In the genomic region with DNA sequence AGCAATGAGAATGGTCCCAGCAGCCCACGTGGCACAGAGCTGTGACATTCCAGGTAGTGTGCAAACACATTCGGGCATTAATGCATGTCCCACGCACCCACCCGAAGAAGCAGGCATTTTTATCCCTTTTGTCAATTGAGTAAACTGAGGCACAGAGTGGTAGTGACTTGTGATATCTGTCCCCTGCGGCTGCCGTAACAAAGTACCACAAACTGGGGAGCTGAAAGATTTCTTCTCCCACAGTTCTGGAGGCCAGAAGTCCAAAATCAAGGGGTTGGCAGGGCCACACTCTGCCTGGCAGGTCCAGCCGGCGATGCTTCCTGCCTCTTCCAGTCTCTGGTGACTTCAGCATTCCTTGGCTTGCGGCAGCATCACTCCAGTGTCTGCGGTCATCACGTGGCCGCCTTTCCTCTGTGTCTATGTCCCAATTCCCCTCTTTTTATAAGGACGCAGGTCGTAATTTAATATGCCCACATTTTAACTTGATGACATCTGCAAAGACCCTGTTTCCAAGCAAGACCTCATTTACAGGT, we compare ENCODE assay signal across 2 cellular contexts.
TF ChIP-seq lines count a peak whose summit lies in the region.

No MANE protein-coding gene starts in this region.

TF ChIP-seq in SK-N-SH treated with all-trans-retinoic acid at 6 μM for 48 hours, 23 proteins besides CTCF, POLR2A, EP300 and RAD21 (continued from another document):
- TF ChIP-seq, protein P1, sequence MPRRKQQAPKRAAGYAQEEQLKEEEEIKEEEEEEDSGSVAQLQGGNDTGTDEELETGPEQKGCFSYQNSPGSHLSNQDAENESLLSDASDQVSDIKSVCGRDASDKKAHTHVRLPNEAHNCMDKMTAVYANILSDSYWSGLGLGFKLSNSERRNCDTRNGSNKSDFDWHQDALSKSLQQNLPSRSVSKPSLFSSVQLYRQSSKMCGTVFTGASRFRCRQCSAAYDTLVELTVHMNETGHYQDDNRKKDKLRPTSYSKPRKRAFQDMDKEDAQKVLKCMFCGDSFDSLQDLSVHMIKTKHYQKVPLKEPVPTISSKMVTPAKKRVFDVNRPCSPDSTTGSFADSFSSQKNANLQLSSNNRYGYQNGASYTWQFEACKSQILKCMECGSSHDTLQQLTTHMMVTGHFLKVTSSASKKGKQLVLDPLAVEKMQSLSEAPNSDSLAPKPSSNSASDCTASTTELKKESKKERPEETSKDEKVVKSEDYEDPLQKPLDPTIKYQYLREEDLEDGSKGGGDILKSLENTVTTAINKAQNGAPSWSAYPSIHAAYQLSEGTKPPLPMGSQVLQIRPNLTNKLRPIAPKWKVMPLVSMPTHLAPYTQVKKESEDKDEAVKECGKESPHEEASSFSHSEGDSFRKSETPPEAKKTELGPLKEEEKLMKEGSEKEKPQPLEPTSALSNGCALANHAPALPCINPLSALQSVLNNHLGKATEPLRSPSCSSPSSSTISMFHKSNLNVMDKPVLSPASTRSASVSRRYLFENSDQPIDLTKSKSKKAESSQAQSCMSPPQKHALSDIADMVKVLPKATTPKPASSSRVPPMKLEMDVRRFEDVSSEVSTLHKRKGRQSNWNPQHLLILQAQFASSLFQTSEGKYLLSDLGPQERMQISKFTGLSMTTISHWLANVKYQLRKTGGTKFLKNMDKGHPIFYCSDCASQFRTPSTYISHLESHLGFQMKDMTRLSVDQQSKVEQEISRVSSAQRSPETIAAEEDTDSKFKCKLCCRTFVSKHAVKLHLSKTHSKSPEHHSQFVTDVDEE (CRISPR knock-in tag; IDR thresholded peaks at IDR 0.05), result no peak
- TF ChIP-seq ZNF8 (CRISPR knock-in tag; IDR thresholded peaks at IDR 0.05), result no peak

TF ChIP-seq in K562, 482 proteins besides CTCF, POLR2A, EP300 and RAD21 (continued from another document and continues in another):
- TF ChIP-seq, protein P2, sequence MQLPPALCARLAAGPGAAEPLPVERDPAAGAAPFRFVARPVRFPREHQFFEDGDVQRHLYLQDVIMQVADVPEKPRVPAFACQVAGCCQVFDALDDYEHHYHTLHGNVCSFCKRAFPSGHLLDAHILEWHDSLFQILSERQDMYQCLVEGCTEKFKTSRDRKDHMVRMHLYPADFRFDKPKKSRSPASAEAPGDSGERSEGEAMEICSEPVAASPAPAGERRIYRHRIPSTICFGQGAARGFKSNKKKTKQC (CRISPR knock-in tag; IDR thresholded peaks at IDR 0.05), result no peak
- no peak for TF ChIP-seq ZNF408 (CRISPR knock-in tag; IDR thresholded peaks at IDR 0.05; ENCODE audit: low read depth)
- no peak for TF ChIP-seq FOXK1 (CRISPR knock-in tag; IDR thresholded peaks at IDR 0.05; ENCODE audit: borderline replicate concordance)
- TF ChIP-seq, protein P3, sequence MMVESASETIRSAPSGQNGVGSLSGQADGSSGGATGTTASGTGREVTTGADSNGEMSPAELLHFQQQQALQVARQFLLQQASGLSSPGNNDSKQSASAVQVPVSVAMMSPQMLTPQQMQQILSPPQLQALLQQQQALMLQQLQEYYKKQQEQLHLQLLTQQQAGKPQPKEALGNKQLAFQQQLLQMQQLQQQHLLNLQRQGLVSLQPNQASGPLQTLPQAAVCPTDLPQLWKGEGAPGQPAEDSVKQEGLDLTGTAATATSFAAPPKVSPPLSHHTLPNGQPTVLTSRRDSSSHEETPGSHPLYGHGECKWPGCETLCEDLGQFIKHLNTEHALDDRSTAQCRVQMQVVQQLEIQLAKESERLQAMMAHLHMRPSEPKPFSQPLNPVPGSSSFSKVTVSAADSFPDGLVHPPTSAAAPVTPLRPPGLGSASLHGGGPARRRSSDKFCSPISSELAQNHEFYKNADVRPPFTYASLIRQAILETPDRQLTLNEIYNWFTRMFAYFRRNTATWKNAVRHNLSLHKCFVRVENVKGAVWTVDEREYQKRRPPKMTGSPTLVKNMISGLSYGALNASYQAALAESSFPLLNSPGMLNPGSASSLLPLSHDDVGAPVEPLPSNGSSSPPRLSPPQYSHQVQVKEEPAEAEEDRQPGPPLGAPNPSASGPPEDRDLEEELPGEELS (CRISPR knock-in tag; IDR thresholded peaks at IDR 0.05; ENCODE audit: borderline replicate concordance), result no peak
- TF ChIP-seq, protein P4, sequence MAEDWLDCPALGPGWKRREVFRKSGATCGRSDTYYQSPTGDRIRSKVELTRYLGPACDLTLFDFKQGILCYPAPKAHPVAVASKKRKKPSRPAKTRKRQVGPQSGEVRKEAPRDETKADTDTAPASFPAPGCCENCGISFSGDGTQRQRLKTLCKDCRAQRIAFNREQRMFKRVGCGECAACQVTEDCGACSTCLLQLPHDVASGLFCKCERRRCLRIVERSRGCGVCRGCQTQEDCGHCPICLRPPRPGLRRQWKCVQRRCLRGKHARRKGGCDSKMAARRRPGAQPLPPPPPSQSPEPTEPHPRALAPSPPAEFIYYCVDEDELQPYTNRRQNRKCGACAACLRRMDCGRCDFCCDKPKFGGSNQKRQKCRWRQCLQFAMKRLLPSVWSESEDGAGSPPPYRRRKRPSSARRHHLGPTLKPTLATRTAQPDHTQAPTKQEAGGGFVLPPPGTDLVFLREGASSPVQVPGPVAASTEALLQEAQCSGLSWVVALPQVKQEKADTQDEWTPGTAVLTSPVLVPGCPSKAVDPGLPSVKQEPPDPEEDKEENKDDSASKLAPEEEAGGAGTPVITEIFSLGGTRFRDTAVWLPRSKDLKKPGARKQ (CRISPR knock-in tag; IDR thresholded peaks at IDR 0.05), result no peak
- no peak for TF ChIP-seq FOXJ2 (tag; IDR thresholded peaks at IDR 0.05)
- no peak for TF ChIP-seq HNRNPK (IDR thresholded peaks at IDR 0.05; ENCODE audit: low read depth, low read length, poor library complexity, severe bottlenecking)
- no peak for TF ChIP-seq ZNF79 (CRISPR knock-in tag; IDR thresholded peaks at IDR 0.05; ENCODE audit: low read depth)
- no peak for TF ChIP-seq BHLHE40 (IDR thresholded peaks at IDR 0.05; ENCODE audit: low read length)
- TF ChIP-seq SMC3 (conservative IDR thresholded peaks at IDR 0.05; ENCODE audit: insufficient read depth, low read depth, low read length), result no peak
- TF ChIP-seq, protein P5, sequence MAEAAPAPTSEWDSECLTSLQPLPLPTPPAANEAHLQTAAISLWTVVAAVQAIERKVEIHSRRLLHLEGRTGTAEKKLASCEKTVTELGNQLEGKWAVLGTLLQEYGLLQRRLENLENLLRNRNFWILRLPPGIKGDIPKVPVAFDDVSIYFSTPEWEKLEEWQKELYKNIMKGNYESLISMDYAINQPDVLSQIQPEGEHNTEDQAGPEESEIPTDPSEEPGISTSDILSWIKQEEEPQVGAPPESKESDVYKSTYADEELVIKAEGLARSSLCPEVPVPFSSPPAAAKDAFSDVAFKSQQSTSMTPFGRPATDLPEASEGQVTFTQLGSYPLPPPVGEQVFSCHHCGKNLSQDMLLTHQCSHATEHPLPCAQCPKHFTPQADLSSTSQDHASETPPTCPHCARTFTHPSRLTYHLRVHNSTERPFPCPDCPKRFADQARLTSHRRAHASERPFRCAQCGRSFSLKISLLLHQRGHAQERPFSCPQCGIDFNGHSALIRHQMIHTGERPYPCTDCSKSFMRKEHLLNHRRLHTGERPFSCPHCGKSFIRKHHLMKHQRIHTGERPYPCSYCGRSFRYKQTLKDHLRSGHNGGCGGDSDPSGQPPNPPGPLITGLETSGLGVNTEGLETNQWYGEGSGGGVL (CRISPR knock-in tag; IDR thresholded peaks at IDR 0.05), result no peak
- TF ChIP-seq, protein P6, sequence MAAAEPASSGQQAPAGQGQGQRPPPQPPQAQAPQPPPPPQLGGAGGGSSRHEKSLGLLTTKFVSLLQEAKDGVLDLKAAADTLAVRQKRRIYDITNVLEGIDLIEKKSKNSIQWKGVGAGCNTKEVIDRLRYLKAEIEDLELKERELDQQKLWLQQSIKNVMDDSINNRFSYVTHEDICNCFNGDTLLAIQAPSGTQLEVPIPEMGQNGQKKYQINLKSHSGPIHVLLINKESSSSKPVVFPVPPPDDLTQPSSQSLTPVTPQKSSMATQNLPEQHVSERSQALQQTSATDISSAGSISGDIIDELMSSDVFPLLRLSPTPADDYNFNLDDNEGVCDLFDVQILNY (CRISPR knock-in tag; IDR thresholded peaks at IDR 0.05), result peak; percentile 55; the same call in 1 of the 2 replicates
- TF ChIP-seq, protein P7, sequence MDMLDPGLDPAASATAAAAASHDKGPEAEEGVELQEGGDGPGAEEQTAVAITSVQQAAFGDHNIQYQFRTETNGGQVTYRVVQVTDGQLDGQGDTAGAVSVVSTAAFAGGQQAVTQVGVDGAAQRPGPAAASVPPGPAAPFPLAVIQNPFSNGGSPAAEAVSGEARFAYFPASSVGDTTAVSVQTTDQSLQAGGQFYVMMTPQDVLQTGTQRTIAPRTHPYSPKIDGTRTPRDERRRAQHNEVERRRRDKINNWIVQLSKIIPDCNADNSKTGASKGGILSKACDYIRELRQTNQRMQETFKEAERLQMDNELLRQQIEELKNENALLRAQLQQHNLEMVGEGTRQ (CRISPR knock-in tag; IDR thresholded peaks at IDR 0.05), result peak; percentile 38; the same call in 1 of the 2 replicates
- no peak for TF ChIP-seq TOE1 (IDR thresholded peaks at IDR 0.05; ENCODE audit: borderline replicate concordance)
- TF ChIP-seq TOE1 (CRISPR knock-in tag; IDR thresholded peaks at IDR 0.05; ENCODE audit: borderline replicate concordance, low read depth), result 0 out of 2 replicates have a peak, but pooled peaks have one; percentile 23
- TF ChIP-seq CHD4 (IDR thresholded peaks at IDR 0.05; ENCODE audit: insufficient read depth, insufficient replicate concordance, low read depth, low read length, poor library complexity, severe bottlenecking), result peak; percentile 20
- TF ChIP-seq NFRKB (IDR thresholded peaks at IDR 0.05; ENCODE audit: low read depth), result no peak
- TF ChIP-seq ZNF764 (CRISPR knock-in tag; IDR thresholded peaks at IDR 0.05; ENCODE audit: low read depth), result no peak
- TF ChIP-seq BMI1 (IDR thresholded peaks at IDR 0.05; ENCODE audit: low read length), result no peak
- TF ChIP-seq, protein P8, sequence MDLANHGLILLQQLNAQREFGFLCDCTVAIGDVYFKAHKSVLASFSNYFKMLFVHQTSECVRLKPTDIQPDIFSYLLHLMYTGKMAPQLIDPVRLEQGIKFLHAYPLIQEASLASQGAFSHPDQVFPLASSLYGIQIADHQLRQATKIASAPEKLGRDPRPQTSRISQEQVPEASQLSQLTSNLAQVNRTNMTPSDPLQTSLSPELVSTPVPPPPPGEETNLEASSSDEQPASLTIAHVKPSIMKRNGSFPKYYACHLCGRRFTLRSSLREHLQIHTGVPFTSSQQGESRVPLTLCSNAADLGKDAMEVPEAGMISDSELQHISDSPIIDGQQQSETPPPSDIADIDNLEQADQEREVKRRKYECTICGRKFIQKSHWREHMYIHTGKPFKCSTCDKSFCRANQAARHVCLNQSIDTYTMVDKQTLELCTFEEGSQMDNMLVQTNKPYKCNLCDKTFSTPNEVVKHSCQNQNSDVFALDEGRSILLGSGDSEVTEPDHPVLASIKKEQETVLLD (IDR thresholded peaks at IDR 0.05), result no peak
- no peak for TF ChIP-seq COPS2 (conservative IDR thresholded peaks at IDR 0.05)
- TF ChIP-seq CSDE1 (IDR thresholded peaks at IDR 0.05), result no peak
- TF ChIP-seq, protein P9, sequence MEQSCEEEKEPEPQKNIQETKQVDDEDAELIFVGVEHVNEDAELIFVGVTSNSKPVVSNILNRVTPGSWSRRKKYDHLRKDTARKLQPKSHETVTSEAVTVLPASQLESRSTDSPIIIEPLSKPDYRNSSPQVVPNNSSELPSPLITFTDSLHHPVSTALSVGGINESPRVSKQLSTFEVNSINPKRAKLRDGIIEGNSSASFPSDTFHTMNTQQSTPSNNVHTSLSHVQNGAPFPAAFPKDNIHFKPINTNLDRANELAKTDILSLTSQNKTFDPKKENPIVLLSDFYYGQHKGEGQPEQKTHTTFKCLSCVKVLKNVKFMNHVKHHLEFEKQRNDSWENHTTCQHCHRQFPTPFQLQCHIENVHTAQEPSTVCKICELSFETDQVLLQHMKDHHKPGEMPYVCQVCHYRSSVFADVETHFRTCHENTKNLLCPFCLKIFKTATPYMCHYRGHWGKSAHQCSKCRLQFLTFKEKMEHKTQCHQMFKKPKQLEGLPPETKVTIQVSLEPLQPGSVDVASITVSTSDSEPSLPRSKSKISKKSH (CRISPR knock-in tag; IDR thresholded peaks at IDR 0.05), result no peak
- no peak for TF ChIP-seq ZNF217 (CRISPR knock-in tag; IDR thresholded peaks at IDR 0.05)
- no peak for TF ChIP-seq ZNF444 (CRISPR knock-in tag; IDR thresholded peaks at IDR 0.05)
- no peak for TF ChIP-seq RFX7 (CRISPR knock-in tag; IDR thresholded peaks at IDR 0.05)
- no peak for TF ChIP-seq STAT5A (IDR thresholded peaks at IDR 0.05; ENCODE audit: borderline replicate concordance, low read length)
- no peak for TF ChIP-seq SLC30A9 (CRISPR knock-in tag; IDR thresholded peaks at IDR 0.05)
- 0 out of 2 replicates have a peak, but pooled peaks have one; percentile 27 for TF ChIP-seq SP1 (CRISPR knock-in tag; IDR thresholded peaks at IDR 0.05)
- no peak for TF ChIP-seq NR2C1 (IDR thresholded peaks at IDR 0.05)
- no peak for TF ChIP-seq NR2C1 (tag; IDR thresholded peaks at IDR 0.05)
- no peak for TF ChIP-seq GATAD2A (IDR thresholded peaks at IDR 0.05)
- TF ChIP-seq, protein P10, sequence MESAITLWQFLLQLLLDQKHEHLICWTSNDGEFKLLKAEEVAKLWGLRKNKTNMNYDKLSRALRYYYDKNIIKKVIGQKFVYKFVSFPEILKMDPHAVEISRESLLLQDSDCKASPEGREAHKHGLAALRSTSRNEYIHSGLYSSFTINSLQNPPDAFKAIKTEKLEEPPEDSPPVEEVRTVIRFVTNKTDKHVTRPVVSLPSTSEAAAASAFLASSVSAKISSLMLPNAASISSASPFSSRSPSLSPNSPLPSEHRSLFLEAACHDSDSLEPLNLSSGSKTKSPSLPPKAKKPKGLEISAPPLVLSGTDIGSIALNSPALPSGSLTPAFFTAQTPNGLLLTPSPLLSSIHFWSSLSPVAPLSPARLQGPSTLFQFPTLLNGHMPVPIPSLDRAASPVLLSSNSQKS (CRISPR knock-in tag; IDR thresholded peaks at IDR 0.05), result no peak
- TF ChIP-seq ZBED1 (IDR thresholded peaks at IDR 0.05), result no peak
- TF ChIP-seq GTF2A2 (tag; IDR thresholded peaks at IDR 0.05), result no peak
- TF ChIP-seq, protein P11, sequence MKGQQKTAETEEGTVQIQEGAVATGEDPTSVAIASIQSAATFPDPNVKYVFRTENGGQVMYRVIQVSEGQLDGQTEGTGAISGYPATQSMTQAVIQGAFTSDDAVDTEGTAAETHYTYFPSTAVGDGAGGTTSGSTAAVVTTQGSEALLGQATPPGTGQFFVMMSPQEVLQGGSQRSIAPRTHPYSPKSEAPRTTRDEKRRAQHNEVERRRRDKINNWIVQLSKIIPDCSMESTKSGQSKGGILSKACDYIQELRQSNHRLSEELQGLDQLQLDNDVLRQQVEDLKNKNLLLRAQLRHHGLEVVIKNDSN (CRISPR knock-in tag; IDR thresholded peaks at IDR 0.05), result peak; percentile 22; the same call in 1 of the 2 replicates
- no peak for TF ChIP-seq CREB1 (IDR thresholded peaks at IDR 0.05)
- no peak for TF ChIP-seq CREB1 (CRISPR knock-in tag; IDR thresholded peaks at IDR 0.05)
- TF ChIP-seq CBX5 (IDR thresholded peaks at IDR 0.05; ENCODE audit: borderline replicate concordance, low read depth), result 0 out of 2 replicates have a peak, but pooled peaks have one; percentile 45
- no peak for TF ChIP-seq ZSCAN32 (CRISPR knock-in tag; IDR thresholded peaks at IDR 0.05)
- no peak for TF ChIP-seq ZNF384 (IDR thresholded peaks at IDR 0.05; ENCODE audit: low read depth, low read length)
- TF ChIP-seq SIN3B (IDR thresholded peaks at IDR 0.05; ENCODE audit: low read depth), result no peak
- no peak for TF ChIP-seq POLR3G (IDR thresholded peaks at IDR 0.05; ENCODE audit: extremely low read depth, insufficient read length, insufficient replicate concordance)
- TF ChIP-seq ZNF354B (CRISPR knock-in tag; IDR thresholded peaks at IDR 0.05), result no peak
- TF ChIP-seq FOXP1 (CRISPR knock-in tag; IDR thresholded peaks at IDR 0.05), result no peak
- 0 out of 2 replicates have a peak, but pooled peaks have one; percentile 43 for TF ChIP-seq NR2C2 (CRISPR knock-in tag; IDR thresholded peaks at IDR 0.05)
- no peak for TF ChIP-seq NR2C2 (tag; IDR thresholded peaks at IDR 0.05)
- TF ChIP-seq SIN3A (IDR thresholded peaks at IDR 0.05; ENCODE audit: borderline replicate concordance in 2 of 2, control insufficient read depth in 1 of 2, low read depth in 2 of 2, low read length in 2 of 2), result no peak
- no peak for TF ChIP-seq SREBF2 (CRISPR knock-in tag; IDR thresholded peaks at IDR 0.05)
- TF ChIP-seq EGR1 (conservative IDR thresholded peaks at IDR 0.05), result no peak
